Comparison of ENCODE assay signal across 1 cellular context in the genomic region with DNA sequence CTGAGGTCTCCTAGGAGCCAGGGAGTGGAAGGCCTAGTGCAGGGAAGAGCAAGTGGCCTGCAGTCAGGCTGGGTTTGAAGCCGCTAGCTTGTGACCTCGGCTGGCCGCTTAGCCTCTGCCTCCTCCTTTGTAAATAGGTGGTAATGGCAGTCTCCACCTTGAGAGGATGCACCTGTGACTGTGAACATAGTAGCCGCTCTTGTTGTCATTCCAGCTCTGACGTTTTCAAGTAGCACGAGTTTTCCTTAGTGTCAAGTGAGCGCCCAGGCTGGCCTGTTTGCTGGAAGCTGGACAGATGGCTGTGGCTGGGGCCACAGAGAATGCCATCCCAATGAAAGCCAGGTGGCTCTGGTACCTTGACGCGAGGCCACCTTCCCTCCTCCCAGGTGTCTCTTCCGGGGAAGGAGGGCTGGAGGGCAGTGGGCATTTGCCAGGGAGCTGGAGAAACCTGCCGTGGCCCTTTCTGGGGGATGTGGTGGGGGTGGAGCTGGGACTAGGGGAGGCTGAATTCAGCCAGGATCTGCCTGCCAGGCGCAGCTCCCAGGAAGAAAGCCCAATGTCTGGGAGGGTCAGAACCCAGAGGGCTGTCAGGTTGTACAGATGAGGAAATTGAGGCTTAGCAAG.
TF ChIP-seq lines count a peak whose summit lies in the region.

No MANE protein-coding gene starts in this region.

TF ChIP-seq in H1, 55 proteins besides CTCF, POLR2A, EP300 and RAD21:
- TF ChIP-seq SRF (IDR thresholded peaks at IDR 0.05; ENCODE audit: low read depth, low read length) (no peak), EZH2 (IDR thresholded peaks at IDR 0.05; ENCODE audit: low read depth, low read length, severe bottlenecking) (no peak)
